Comparison of ENCODE assay signal across 16 cellular contexts in genomic region chr1:94757931-94758330, GRCh38.
DNase-seq lines count a peak whose midpoint lies in the region; ATAC-seq and TF ChIP-seq lines count a peak whose summit lies in the region.
"Had no signal": no experiment of that assay in that cellular context is flagged by ENCODE, and none has a peak within 500 bp of the region (broad histone marks: within the 10 kb centered on the region; RNA-seq: fewer than 3 reads in every experiment).

No MANE protein-coding gene starts in this region.

- CTCF ChIA-PET in activated CD4-positive, alpha-beta memory T cell treated with anti-CD3 and anti-CD28 coated beads, Interleukin-2, amount 10 ng/mL, durations not matched to agents 7 days and 5 days (lab: Charles Lee) = no interaction called here
- CTCF ChIA-PET in activated CD4-positive, alpha-beta T cell treated with anti-CD3 and anti-CD28 coated beads, Interleukin-2, amount 10 ng/mL, durations not matched to agents 7 days and 5 days (lab: Charles Lee) = interaction anchor here (0.6 kb wide), 1 partner anchor 9 kb away, joined by 3 read pairs; no protein-coding TSS in a partner anchor

- no peak overlapping the region for H3K27ac Mint-ChIP-seq in neural progenitor cell
- no peak overlapping the region for H3K27ac Mint-ChIP-seq in activated CD4-positive, alpha-beta memory T cell treated with anti-CD3 and anti-CD28 coated beads, Interleukin-2, amount 10 ng/mL, durations not matched to agents 7 days and 5 days
- H3K27ac Mint-ChIP-seq in activated CD4-positive, alpha-beta T cell treated with anti-CD3 and anti-CD28 coated beads, Interleukin-2, amount 10 ng/mL, durations not matched to agents 7 days and 5 days = no peak overlapping the region

- H3K4me1 Mint-ChIP-seq in neural progenitor cell = peaks cover 29% of the 10 kb centered on the region
- H3K4me1 Mint-ChIP-seq in activated CD4-positive, alpha-beta memory T cell treated with anti-CD3 and anti-CD28 coated beads, Interleukin-2, amount 10 ng/mL, durations not matched to agents 7 days and 5 days = peaks cover 8% of the 10 kb centered on the region
- H3K4me1 Mint-ChIP-seq in activated CD4-positive, alpha-beta T cell treated with anti-CD3 and anti-CD28 coated beads, Interleukin-2, amount 10 ng/mL, durations not matched to agents 7 days and 5 days = peaks cover 8% of the 10 kb centered on the region

- H3K27me3 ChIP-seq in neural progenitor cell = no peaks in the 10 kb centered on the region
- H3K27me3 ChIP-seq: neutrophil had no signal

- H3K4me1 ChIP-seq in neural progenitor cell = peaks cover 7% of the 10 kb centered on the region

- POLR2A ChIA-PET in activated CD4-positive, alpha-beta memory T cell treated with anti-CD3 and anti-CD28 coated beads, Interleukin-2, amount 10 ng/mL, durations not matched to agents 7 days and 5 days (lab: Charles Lee) = no interaction called here
- POLR2A ChIA-PET in activated CD4-positive, alpha-beta T cell treated with anti-CD3 and anti-CD28 coated beads, Interleukin-2, amount 10 ng/mL, durations not matched to agents 7 days and 5 days (lab: Charles Lee) = no interaction called here

- ATAC-seq in Right ventricle myocardium superior (ENCODE audit: poor library complexity) (peak; percentile 48), GM19397 (IDR thresholded peaks at IDR 0.05; ENCODE audit: unreplicated experiment) (no peak)

- intact Hi-C loops in Right ventricle myocardium superior (cut with DNase I) (no loop called here), cardiac septum (cut with DNase I) (loop anchor here (5.0 kb wide), 1 partner anchor 34 kb away; no protein-coding TSS in a partner anchor)

- H3K4me3 ChIP-seq in fibroblast of the aortic adventitia (ENCODE audit: low read depth, low read length) (no peak overlapping the region), neural progenitor cell (no peak overlapping the region)

- H3K79me2 ChIP-seq in neural progenitor cell (ENCODE audit: low read depth) = no peaks in the 10 kb centered on the region

- no peak for TF ChIP-seq CTCF in fibroblast of the aortic adventitia (IDR thresholded peaks at IDR 0.05; ENCODE audit: insufficient read depth, low read length)
- no peak for TF ChIP-seq CTCF in neural progenitor cell (IDR thresholded peaks at IDR 0.05)

- H3K4me3 Mint-ChIP-seq in neural progenitor cell = no peak overlapping the region
- no peak overlapping the region for H3K4me3 Mint-ChIP-seq in activated CD4-positive, alpha-beta memory T cell treated with anti-CD3 and anti-CD28 coated beads, Interleukin-2, amount 10 ng/mL, durations not matched to agents 7 days and 5 days
- H3K4me3 Mint-ChIP-seq in activated CD4-positive, alpha-beta T cell treated with anti-CD3 and anti-CD28 coated beads, Interleukin-2, amount 10 ng/mL, durations not matched to agents 7 days and 5 days = no peak overlapping the region

- H3K27me3 Mint-ChIP-seq in neural progenitor cell (ENCODE audit: insufficient read depth, low read depth) = peaks cover 2% of the 10 kb centered on the region
- peaks cover 20% of the 10 kb centered on the region for H3K27me3 Mint-ChIP-seq in activated CD4-positive, alpha-beta memory T cell treated with anti-CD3 and anti-CD28 coated beads, Interleukin-2, amount 10 ng/mL, durations not matched to agents 7 days and 5 days
- peaks cover 15% of the 10 kb centered on the region for H3K27me3 Mint-ChIP-seq in activated CD4-positive, alpha-beta T cell treated with anti-CD3 and anti-CD28 coated beads, Interleukin-2, amount 10 ng/mL, durations not matched to agents 7 days and 5 days

- no peaks in the 10 kb centered on the region for H3K36me3 ChIP-seq in neural progenitor cell
- H3K36me3 ChIP-seq: neutrophil had no signal

- DNase-seq in Right ventricle myocardium superior (peak; percentile 73), cardiac septum (ENCODE audit: low spot score) (no peak), fibroblast of the aortic adventitia (ENCODE audit: low read depth) (peak; percentile 57), neural progenitor cell (ENCODE audit: low spot score) (peak; percentile 22)
- no peak for DNase-seq in activated CD4-positive, alpha-beta memory T cell treated with anti-CD3 and anti-CD28 coated beads, Interleukin-2, amount 10 ng/mL, durations not matched to agents 7 days and 5 days
- DNase-seq in activated naive CD4-positive, alpha-beta T cell treated with anti-CD3 and anti-CD28 coated beads, Interleukin-2, amount 50 U/mL, for 16 hours = no peak
- DNase-seq in activated CD4-positive, alpha-beta T cell treated with anti-CD3 and anti-CD28 coated beads, Interleukin-2, amount 10 ng/mL, durations not matched to agents 7 days and 5 days = no peak
- DNase-seq: activated CD4-positive, alpha-beta T cell treated with anti-CD3 and anti-CD28 coated beads, Interleukin-2, amount 50 U/mL, for 1 hour; activated naive CD4-positive, alpha-beta T cell; EL; NK-92 treated with Interleukin-12 subunit alpha and Interleukin-12 subunit beta, amount 100 ng/mL, for 24 hours; stimulated activated CD4-positive, alpha-beta T cell treated with anti-CD3 and anti-CD28 coated beads, Interleukin-4, amount 100 ng/mL, for 4 hours; T-helper 1 cell had no signal

- H3K9ac ChIP-seq in neural progenitor cell = no peak overlapping the region

- H3K9me3 ChIP-seq in neural progenitor cell (ENCODE audit: low read depth) = no peaks in the 10 kb centered on the region
- H3K9me3 ChIP-seq: neutrophil had no signal

- H3K9me3 Mint-ChIP-seq in neural progenitor cell = peaks cover 9% of the 10 kb centered on the region
- no peaks in the 10 kb centered on the region for H3K9me3 Mint-ChIP-seq in activated CD4-positive, alpha-beta memory T cell treated with anti-CD3 and anti-CD28 coated beads, Interleukin-2, amount 10 ng/mL, durations not matched to agents 7 days and 5 days
- peaks cover 2% of the 10 kb centered on the region for H3K9me3 Mint-ChIP-seq in activated CD4-positive, alpha-beta T cell treated with anti-CD3 and anti-CD28 coated beads, Interleukin-2, amount 10 ng/mL, durations not matched to agents 7 days and 5 days

- H2AFZ ChIP-seq in neural progenitor cell (replicated peaks) = no peak overlapping the region

- no peak overlapping the region for H3K4me2 ChIP-seq in neural progenitor cell

- H4K20me1 ChIP-seq in neural progenitor cell (ENCODE audit: low read depth) = no peaks in the 10 kb centered on the region

- no peaks in the 10 kb centered on the region for H3K36me3 Mint-ChIP-seq in neural progenitor cell
- no peaks in the 10 kb centered on the region for H3K36me3 Mint-ChIP-seq in activated CD4-positive, alpha-beta memory T cell treated with anti-CD3 and anti-CD28 coated beads, Interleukin-2, amount 10 ng/mL, durations not matched to agents 7 days and 5 days (ENCODE audit: low read depth)
- H3K36me3 Mint-ChIP-seq in activated CD4-positive, alpha-beta T cell treated with anti-CD3 and anti-CD28 coated beads, Interleukin-2, amount 10 ng/mL, durations not matched to agents 7 days and 5 days (ENCODE audit: low read depth) = no peaks in the 10 kb centered on the region

- H3F3A ChIP-seq in neural progenitor cell (ENCODE audit: low read depth) = peaks cover 12% of the 10 kb centered on the region

- H3K27ac ChIP-seq in neural progenitor cell = no peak overlapping the region
- H3K27ac ChIP-seq: HL-60, neutrophil had no signal

Comparison
In these comparisons a context has a peak if more than half of its experiments do, and no peak if none do; other contexts are left out.
1. DNase-seq: peak in Right ventricle myocardium superior (single experiment), fibroblast of the aortic adventitia (single experiment) and neural progenitor cell (single experiment); none in cardiac septum (single experiment), activated CD4-positive, alpha-beta memory T cell treated with anti-CD3 and anti-CD28 coated beads, Interleukin-2, amount 10 ng/mL, durations not matched to agents 7 days and 5 days (single experiment), activated naive CD4-positive, alpha-beta T cell treated with anti-CD3 and anti-CD28 coated beads, Interleukin-2, amount 50 U/mL, for 16 hours (single experiment) and activated CD4-positive, alpha-beta T cell treated with anti-CD3 and anti-CD28 coated beads, Interleukin-2, amount 10 ng/mL, durations not matched to agents 7 days and 5 days (single experiment).